In genomic region chr3:129025691-129026435, GRCh38 we compare ENCODE assay signal across 9 cellular contexts. TPM values are rescaled to one million over a fixed set of nuclear protein-coding genes. Genes with fewer than 3 reads are reported as not detected.
A peak's percentile ranks its signal among the peaks of the same experiment; 100 is the strongest.
DNase-seq lines count a peak whose midpoint lies in the region; ATAC-seq and TF ChIP-seq lines count a peak whose summit lies in the region.
"Had no signal": no experiment of that assay in that cellular context is flagged by ENCODE, and none has a peak within 500 bp of the region (broad histone marks: within the 10 kb centered on the region; RNA-seq: fewer than 3 reads in every experiment).

No MANE protein-coding gene starts in this region.

- peak overlapping the region; percentile 94 for H3K27ac Mint-ChIP-seq in activated naive CD4-positive, alpha-beta T cell treated with anti-CD3 and anti-CD28 coated beads, Interleukin-2, amount 50 U/mL, for 24 hours
- peak overlapping the region in 3 of 5 experiments; percentile 85 to 96 (median 93) for H3K27ac Mint-ChIP-seq in brain

- H3K36me3 ChIP-seq in muscle layer of colon (ENCODE audit: insufficient read depth, low read length) = no peaks in the 10 kb centered on the region
- H3K36me3 ChIP-seq in vagina = no peaks in the 10 kb centered on the region

- H3K27me3 ChIP-seq in muscle layer of colon (ENCODE audit: control insufficient read depth in 1 of 2, insufficient read depth in 2 of 2, low read length in 2 of 2) (no peaks in the 10 kb centered on the region), vagina (no peaks in the 10 kb centered on the region)

- H3K9ac ChIP-seq in muscle layer of colon (ENCODE audit: low read length) = no peak overlapping the region

- DNase-seq in activated naive CD4-positive, alpha-beta T cell treated with anti-CD3 and anti-CD28 coated beads, Interleukin-2, amount 50 U/mL, for 16 hours = no peak
- no peak for DNase-seq in vagina (ENCODE audit: extremely low spot score in 2 of 2)
- DNase-seq in DMS79 treated with DMSO at 0.1 percent for 48 hours (lab: John Stamatoyannopoulos, UW) = no peak
- DNase-seq in NCI-H2196 (lab: John Stamatoyannopoulos, UW; ENCODE audit: unreplicated experiment) = no peak
- DNase-seq: SHP77 treated with DMSO at 0.1 percent for 48 hours had no signal

- TF ChIP-seq POLR2A in vagina (IDR thresholded peaks at IDR 0.05) = no peak

- peak overlapping the region; percentile 73 for H3K4me3 Mint-ChIP-seq in activated naive CD4-positive, alpha-beta T cell treated with anti-CD3 and anti-CD28 coated beads, Interleukin-2, amount 50 U/mL, for 24 hours
- H3K4me3 Mint-ChIP-seq in brain = peak overlapping the region; percentile 60 to 79 (median 74)

- H3K9me3 ChIP-seq in muscle layer of colon (ENCODE audit: low read length) = no peaks in the 10 kb centered on the region
- H3K9me3 ChIP-seq in vagina = no peaks in the 10 kb centered on the region

- H3K27ac ChIP-seq in muscle layer of colon (ENCODE audit: low read depth, low read length) (peak overlapping the region; percentile 4), vagina (peak overlapping the region; percentile 64)

- no peaks in the 10 kb centered on the region for H3K9me3 Mint-ChIP-seq in activated naive CD4-positive, alpha-beta T cell treated with anti-CD3 and anti-CD28 coated beads, Interleukin-2, amount 50 U/mL, for 24 hours
- peaks cover 0 to 3% (median 0%) of the 10 kb centered on the region in 5 experiments for H3K9me3 Mint-ChIP-seq in brain

- H3K27me3 Mint-ChIP-seq in activated naive CD4-positive, alpha-beta T cell treated with anti-CD3 and anti-CD28 coated beads, Interleukin-2, amount 50 U/mL, for 24 hours = no peaks in the 10 kb centered on the region
- H3K27me3 Mint-ChIP-seq in brain = peaks cover 4% of the 10 kb centered on the region

- intact Hi-C loops in vagina (cut with DNase I) = no loop called here

- no peak for TF ChIP-seq CTCF in brain (conservative IDR thresholded peaks at IDR 0.05)
- TF ChIP-seq CTCF in vagina (IDR thresholded peaks at IDR 0.05) = no peak

- H3K36me3 Mint-ChIP-seq in activated naive CD4-positive, alpha-beta T cell treated with anti-CD3 and anti-CD28 coated beads, Interleukin-2, amount 50 U/mL, for 24 hours = peaks cover 1% of the 10 kb centered on the region
- H3K36me3 Mint-ChIP-seq in brain = peaks cover 4% of the 10 kb centered on the region

- H3K4me1 Mint-ChIP-seq in activated naive CD4-positive, alpha-beta T cell treated with anti-CD3 and anti-CD28 coated beads, Interleukin-2, amount 50 U/mL, for 24 hours = peaks cover 25% of the 10 kb centered on the region
- peaks cover 38% of the 10 kb centered on the region for H3K4me1 Mint-ChIP-seq in brain

- no peak for ATAC-seq in GM18909 (IDR thresholded peaks at IDR 0.05; ENCODE audit: poor library complexity, unreplicated experiment)

- no peak overlapping the region for H3K4me3 ChIP-seq in muscle layer of colon (ENCODE audit: low read depth in 1 of 2, low read length in 2 of 2)
- no peak overlapping the region for H3K4me3 ChIP-seq in vagina

- H3K4me1 ChIP-seq in muscle layer of colon (ENCODE audit: insufficient read depth, low read length) = peaks cover 25% of the 10 kb centered on the region
- peaks cover 51% of the 10 kb centered on the region for H3K4me1 ChIP-seq in vagina

RNA-seq across cellular contexts. Expression of gene EFCC1, which starts 24.8 kb away (rescaled TPM):
- 0.97 TPM for polyA plus RNA-seq in brain (ENCODE audit: insufficient read depth, low read depth, low replicate concordance)
- total RNA-seq in vagina = 3.7 TPM

RNA-seq across cellular contexts. Expression of gene CFAP92, which starts 32.0 kb away (rescaled TPM):
- 0.27 TPM for polyA plus RNA-seq in brain (ENCODE audit: insufficient read depth, low read depth, low replicate concordance)
- not detected for total RNA-seq in vagina

RNA-seq across cellular contexts. Expression of gene GP9, which starts 34.7 kb away (rescaled TPM):
- polyA plus RNA-seq in brain (ENCODE audit: insufficient read depth, low read depth, low replicate concordance) = not detected
- not detected for total RNA-seq in vagina
